ENCODE assay signal across 8 cellular contexts in the genomic region with DNA sequence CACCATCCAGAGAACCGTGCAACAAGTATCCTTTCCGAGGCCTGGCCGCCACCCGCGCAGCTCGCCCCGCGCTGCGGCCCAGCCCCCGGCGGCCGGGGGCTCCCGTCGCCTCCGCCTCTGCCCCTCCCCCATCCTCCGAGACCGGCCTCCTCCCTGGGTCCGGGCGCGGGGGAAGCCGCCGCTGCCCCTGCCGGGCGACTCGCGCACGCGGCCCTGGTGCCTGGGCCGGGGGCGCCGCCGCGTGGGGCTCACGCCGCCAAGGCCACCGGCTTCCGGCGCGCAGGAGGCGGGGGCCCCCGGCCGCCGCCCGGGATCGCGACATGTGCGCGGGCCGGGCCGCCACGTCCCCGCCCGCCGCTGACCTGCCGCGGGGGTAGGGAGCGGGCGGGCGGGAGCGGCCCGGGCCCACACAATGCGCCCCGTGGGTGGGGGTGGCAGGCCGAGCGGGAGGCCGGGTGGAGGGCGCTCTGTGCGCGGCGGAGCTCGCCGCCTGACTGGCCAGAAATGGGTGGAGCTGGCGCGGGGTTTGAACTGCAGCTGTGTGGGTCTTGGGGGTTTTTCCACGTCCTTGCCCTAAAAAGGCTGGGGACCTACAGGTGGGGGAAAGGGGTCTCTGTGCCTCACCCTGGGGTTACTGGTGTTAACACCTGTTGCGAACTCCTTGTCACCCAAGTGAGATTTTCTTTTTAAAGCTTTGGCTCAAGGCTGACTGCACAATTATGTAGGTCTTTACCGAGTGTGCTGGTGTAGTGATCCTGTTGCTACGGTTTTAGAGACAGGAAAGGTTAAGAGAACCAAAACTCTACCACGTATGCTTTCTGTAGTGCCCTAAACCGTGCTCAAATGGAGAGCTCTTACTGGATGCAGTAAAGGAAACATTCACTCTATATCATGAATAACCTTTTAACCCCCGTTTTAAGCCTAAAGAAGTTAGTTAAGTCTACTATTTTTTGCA. TPM values are rescaled to one million over a fixed set of nuclear protein-coding genes. Genes with fewer than 3 reads are reported as not detected.
A peak's percentile ranks its signal among the peaks of the same experiment; 100 is the strongest.
DNase-seq lines count a peak whose midpoint lies in the region; ATAC-seq and TF ChIP-seq lines count a peak whose summit lies in the region.

No MANE protein-coding gene starts in this region.

- TF ChIP-seq CTCF in left ventricle myocardium inferior (IDR thresholded peaks at IDR 0.05; ENCODE audit: borderline replicate concordance) = no peak
- TF ChIP-seq CTCF in prostate gland (IDR thresholded peaks at IDR 0.05) = no peak
- peak in 1 of 4 experiments; percentile 4 for TF ChIP-seq CTCF in uterus (IDR thresholded peaks at IDR 0.05)

- H3K36me3 ChIP-seq in SJSA1 (peaks cover 47% of the 10 kb centered on the region), left ventricle myocardium inferior (peaks cover 15% of the 10 kb centered on the region), prostate gland (no peaks in the 10 kb centered on the region), uterus (no peaks in the 10 kb centered on the region)

- peak; percentile 50 for ATAC-seq in HG03175 (IDR thresholded peaks at IDR 0.05; ENCODE audit: unreplicated experiment)

- no peaks in the 10 kb centered on the region for H3K9me3 ChIP-seq in SJSA1 (replicated peaks)
- no peaks in the 10 kb centered on the region for H3K9me3 ChIP-seq in left ventricle myocardium inferior (replicated peaks)
- H3K9me3 ChIP-seq in prostate gland = no peaks in the 10 kb centered on the region
- no peaks in the 10 kb centered on the region for H3K9me3 ChIP-seq in uterus

- intact Hi-C loops in left ventricle myocardium inferior (cut with micrococcal nuclease) = no loop called here
- intact Hi-C loops in prostate gland (cut with DNase I) = loop anchor here (10.0 kb wide), 1 partner anchor 106 kb away; the partner anchor contains the start of gene FCHO2
- intact Hi-C loops in uterus (cut with DNase I; ENCODE audit: low total_unique reads) = no loop called here

- 1% methylated on average over 23 of the region's 81 CpGs for WGBS in prostate gland

- H3K4me3 ChIP-seq in SJSA1 (peak overlapping the region; percentile 75), left ventricle myocardium inferior (peak overlapping the region; percentile 87), prostate gland (peak overlapping the region; percentile 72 to 84), uterus (peak overlapping the region; percentile 91 to 94)

- DNase-seq in C1 segment of cervical spinal cord (lab: John Stamatoyannopoulos, UW) (peak; percentile 27 to 84 (median 62)), SJSA1 (ENCODE audit: low read depth in 1 of 2, low spot score in 2 of 2) (peak; percentile 44 to 55), left ventricle myocardium inferior (peak; percentile 68), prostate gland (ENCODE audit: low spot score) (peak; percentile 18), uterus (peak; percentile 39 to 54)
- DNase-seq in activated naive CD8-positive, alpha-beta T cell treated with anti-CD3 and anti-CD28 coated beads, Interleukin-2, amount 50 U/mL, for 16 hours (ENCODE audit: low read depth, low spot score) = peak; percentile 8

- peaks cover 22% of the 10 kb centered on the region for H3K4me1 ChIP-seq in SJSA1 (replicated peaks)
- H3K4me1 ChIP-seq in left ventricle myocardium inferior = peaks cover 86% of the 10 kb centered on the region
- peaks cover 8% of the 10 kb centered on the region for H3K4me1 ChIP-seq in prostate gland (replicated peaks)
- peaks cover 3 to 9% of the 10 kb centered on the region in 2 donors for H3K4me1 ChIP-seq in uterus

- peak overlapping the region; percentile 84 for H3K27ac ChIP-seq in SJSA1
- H3K27ac ChIP-seq in left ventricle myocardium inferior (replicated peaks) = peak overlapping the region; percentile 98
- H3K27ac ChIP-seq in prostate gland = peak overlapping the region; percentile 83 to 86
- H3K27ac ChIP-seq in uterus = peak overlapping the region; percentile 81 to 95

- H3K27me3 ChIP-seq in SJSA1 (replicated peaks) (no peaks in the 10 kb centered on the region), left ventricle myocardium inferior (ENCODE audit: low read depth) (no peaks in the 10 kb centered on the region), prostate gland (replicated peaks; ENCODE audit: insufficient read depth) (no peaks in the 10 kb centered on the region), uterus (no peaks in the 10 kb centered on the region)

- in situ Hi-C loops in GM18951 (cut with MboI; ENCODE audit: low sequenced_read_pairs, unreplicated experiment) = no loop called here

- TF ChIP-seq POLR2A in GM18951 (IDR thresholded peaks at IDR 0.05; ENCODE audit: extremely low read depth, insufficient read depth, insufficient read length) (peak; percentile 54), prostate gland (IDR thresholded peaks at IDR 0.05) (no peak), uterus (IDR thresholded peaks at IDR 0.05) (peak in 1 of 2 donors; percentile 13)

RNA-seq across cellular contexts. Expression of gene TNPO1, which starts 32.3 kb away (rescaled TPM):
- 185 and 277 TPM in 2 replicates for total RNA-seq in SJSA1 (2014; rRNA removed; shearing (Covaris generic))
- total RNA-seq in left ventricle myocardium inferior (69.8 TPM), prostate gland (100 to 1,000 TPM; 107 to 113 TPM), uterus (100 to 1,000 TPM in 3 of 4 donors, 10 to 100 TPM in 1; 78.2 to 209 (median 125) TPM)

Comparison
In these comparisons a context has a peak if more than half of its experiments do, and no peak if none do; other contexts are left out.
1. Peak in every context shown above with its lines: DNase-seq, ATAC-seq, H3K4me3 ChIP-seq and H3K27ac ChIP-seq.
2. DNase-seq: peak in every context shown above with its lines; median percentile 68 in left ventricle myocardium inferior; 62 in C1 segment of cervical spinal cord; 50 in SJSA1; 46 in uterus; 18 in prostate gland; 8 in activated naive CD8-positive, alpha-beta T cell treated with anti-CD3 and anti-CD28 coated beads, Interleukin-2, amount 50 U/mL, for 16 hours.